11 cellular contexts compared by ENCODE assay signal in the genomic region with DNA sequence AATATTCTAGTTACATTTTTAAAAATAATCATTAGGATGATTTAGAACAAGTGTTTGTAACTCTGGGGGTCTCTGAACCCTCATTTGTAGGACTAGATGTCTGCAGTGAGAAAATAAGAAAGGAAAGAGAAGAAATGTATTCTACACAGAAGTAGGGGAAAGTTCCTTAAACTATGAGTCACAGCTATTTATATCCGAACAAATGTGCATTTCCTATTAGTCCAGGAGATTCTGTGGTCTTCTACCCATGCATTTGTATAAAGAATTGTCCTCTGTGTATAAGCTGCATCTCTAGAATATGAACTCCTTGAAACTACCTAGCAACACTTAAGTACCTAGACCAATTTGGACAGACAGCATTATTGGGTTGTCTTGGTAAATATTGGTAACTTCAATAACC. TPM values are rescaled to one million over a fixed set of nuclear protein-coding genes. Genes with fewer than 3 reads are reported as not detected.
DNase-seq lines count a peak whose midpoint lies in the region; ATAC-seq and TF ChIP-seq lines count a peak whose summit lies in the region.
"Had no signal": no experiment of that assay in that cellular context is flagged by ENCODE, and none has a peak within 500 bp of the region (broad histone marks: within the 10 kb centered on the region; RNA-seq: fewer than 3 reads in every experiment).

No MANE protein-coding gene starts in this region.

- no peaks in the 10 kb centered on the region for H4K20me1 ChIP-seq in HCT116 (ENCODE audit: insufficient read depth)

- H3K4me3 Mint-ChIP-seq in stimulated activated naive B cell treated with anti-CD40 and anti-IgM and Interleukin-4, amounts not matched to agents 10 μg/mL and 1 μg/mL and 100 μg/mL, for 72 hours, result no peak overlapping the region
- H3K4me3 Mint-ChIP-seq: activated naive CD4-positive, alpha-beta T cell treated with anti-CD3 and anti-CD28 coated beads, Interleukin-2, amount 50 U/mL, for 24 hours had no signal

- H3K79me2 ChIP-seq in HCT116 (ENCODE audit: insufficient read depth, low read length), result no peaks in the 10 kb centered on the region

- H3K27ac ChIP-seq in AG04450 (ENCODE audit: low read depth, low read length) (no peak overlapping the region), HCT116 (ENCODE audit: low read depth, low read length) (no peak overlapping the region), gastroesophageal sphincter (no peak overlapping the region)

- peaks cover 0 to 8% of the 10 kb centered on the region in 2 experiments; a peak in 2 of 4 replicates for H3K4me1 ChIP-seq in HCT116 (ENCODE audit: control insufficient read depth in 1 of 2, insufficient read depth in 2 of 2, low read length in 2 of 2)
- peaks cover 35% of the 10 kb centered on the region for H3K4me1 ChIP-seq in adipocyte (ENCODE audit: control insufficient read depth, insufficient read depth, low read length)
- no peaks in the 10 kb centered on the region for H3K4me1 ChIP-seq in gastroesophageal sphincter
- H3K4me1 ChIP-seq: BE2C had no signal

- no peak for TF ChIP-seq RAD21 in HCT116 (IDR thresholded peaks at IDR 0.05; ENCODE audit: low read depth)

- no peak for TF ChIP-seq POLR2A in HCT116 (IDR thresholded peaks at IDR 0.05; ENCODE audit: borderline replicate concordance, extremely low read depth, insufficient read depth, insufficient read length)
- no peak for TF ChIP-seq POLR2A in gastroesophageal sphincter (IDR thresholded peaks at IDR 0.05)

- H3K27ac Mint-ChIP-seq in stimulated activated naive B cell treated with anti-CD40 and anti-IgM and Interleukin-4, amounts not matched to agents 10 μg/mL and 1 μg/mL and 100 μg/mL, for 72 hours, result no peak overlapping the region
- H3K27ac Mint-ChIP-seq: activated naive CD4-positive, alpha-beta T cell treated with anti-CD3 and anti-CD28 coated beads, Interleukin-2, amount 50 U/mL, for 24 hours had no signal

- no TSS peak for BruUV-seq in HCT116 (replicated peaks; lab: Mats Ljungman, UMichigan)

- H3K4me3 ChIP-seq in AG04450 (ENCODE audit: low read depth, low read length) (no peak overlapping the region), HCT116 (replicated peaks in 1 of 2; ENCODE audit: low read depth in 1 of 2, low read length in 2 of 2) (no peak overlapping the region), adipocyte (ENCODE audit: low read length) (peak overlapping the region; percentile 63), gastroesophageal sphincter (no peak overlapping the region)

- no peaks in the 10 kb centered on the region for H3K27me3 ChIP-seq in AG04450 (ENCODE audit: control insufficient read depth, insufficient read depth, low read length)
- no peaks in the 10 kb centered on the region for H3K27me3 ChIP-seq in HCT116 (ENCODE audit: insufficient read depth, low read length)
- H3K27me3 ChIP-seq in adipocyte (replicated peaks; ENCODE audit: control insufficient read depth, insufficient read depth, low read length), result no peaks in the 10 kb centered on the region
- H3K27me3 ChIP-seq in gastroesophageal sphincter, result no peaks in the 10 kb centered on the region
- H3K27me3 ChIP-seq: BE2C had no signal

- no peaks in the 10 kb centered on the region for H3K27me3 Mint-ChIP-seq in stimulated activated naive B cell treated with anti-CD40 and anti-IgM and Interleukin-4, amounts not matched to agents 10 μg/mL and 1 μg/mL and 100 μg/mL, for 72 hours
- H3K27me3 Mint-ChIP-seq: activated naive CD4-positive, alpha-beta T cell treated with anti-CD3 and anti-CD28 coated beads, Interleukin-2, amount 50 U/mL, for 24 hours had no signal

- H2AFZ ChIP-seq in HCT116 (ENCODE audit: low read depth, low read length, poor library complexity, severe bottlenecking), result peak overlapping the region; percentile 31

- POLR2A ChIA-PET in AG04450 (lab: Yijun Ruan, JAX) (no interaction called here), HCT116 (lab: Charles Lee) (no interaction called here)

- no peak for TF ChIP-seq EP300 in gastroesophageal sphincter (IDR thresholded peaks at IDR 0.05)

- TF ChIP-seq CTCF in AG04450 (IDR thresholded peaks at IDR 0.05; ENCODE audit: low read depth, low read length) (no peak), HCT116 (IDR thresholded peaks at IDR 0.05 in 2 of 3, conservative IDR thresholded peaks at IDR 0.05 in 1 of 3; ENCODE audit: borderline replicate concordance in 1 of 3, insufficient read depth in 1 of 3, low read depth in 2 of 3, low read length in 2 of 3) (no peak), gastroesophageal sphincter (IDR thresholded peaks at IDR 0.05) (no peak)

- peak overlapping the region; percentile 33; the same call in 1 of the 2 replicates for H3K4me2 ChIP-seq in HCT116 (ENCODE audit: low read length)

- DNase-seq in AG04450 (ENCODE audit: low read depth, low spot score) (peak; percentile 45), HCT116 (ENCODE audit: low read depth, low spot score) (no peak), adipocyte (ENCODE audit: low read depth) (peak; percentile 55), foreskin melanocyte (peak; percentile 52)
- DNase-seq in stimulated activated naive B cell treated with anti-CD40 and anti-IgM and Interleukin-4, amounts not matched to agents 10 μg/mL and 1 μg/mL and 100 μg/mL, for 72 hours, result no peak
- DNase-seq: BE2C, NCI-H1930 had no signal

- no peak overlapping the region for H3K9ac ChIP-seq in HCT116 (ENCODE audit: low read length)
- H3K9ac ChIP-seq in adipocyte (ENCODE audit: low read length), result peak overlapping the region; percentile 50

- H3K4me1 Mint-ChIP-seq in stimulated activated naive B cell treated with anti-CD40 and anti-IgM and Interleukin-4, amounts not matched to agents 10 μg/mL and 1 μg/mL and 100 μg/mL, for 72 hours, result peaks cover 0 to 16% of the 10 kb centered on the region in 2 donors
- H3K4me1 Mint-ChIP-seq: activated naive CD4-positive, alpha-beta T cell treated with anti-CD3 and anti-CD28 coated beads, Interleukin-2, amount 50 U/mL, for 24 hours had no signal

- peaks cover 0 to 6% of the 10 kb centered on the region in 2 donors for H3K9me3 Mint-ChIP-seq in stimulated activated naive B cell treated with anti-CD40 and anti-IgM and Interleukin-4, amounts not matched to agents 10 μg/mL and 1 μg/mL and 100 μg/mL, for 72 hours

- CTCF ChIA-PET in AG04450 (lab: Charles Lee) (interaction anchor here (0.7 to 1.4 kb wide), 2 partner anchors 194 to 847 kb away, joined by 3 read pairs; no protein-coding TSS in a partner anchor), HCT116 (lab: Charles Lee) (no interaction called here)

- no peaks in the 10 kb centered on the region for H3K9me2 ChIP-seq in HCT116 (ENCODE audit: insufficient read depth)

- RAD21 ChIA-PET in HCT116 (lab: Charles Lee; ENCODE audit: low non-redundant PET in 1 of 2, low total read pairs in 2 of 2, uncharacterized antibody in 2 of 2, unreplicated experiment in 2 of 2), result no interaction called here

- 33 to 44% methylated on average over 1 of the region's 1 CpG for WGBS in gastroesophageal sphincter (ENCODE audit: low coverage in 1 of 2), 2 donors

- H3K36me3 ChIP-seq in HCT116 (ENCODE audit: control insufficient read depth in 1 of 2, insufficient read depth in 2 of 2, low read length in 2 of 2), result no peaks in the 10 kb centered on the region
- no peaks in the 10 kb centered on the region for H3K36me3 ChIP-seq in adipocyte (ENCODE audit: control insufficient read depth, insufficient read depth, low read length, severe bottlenecking)
- H3K36me3 ChIP-seq in gastroesophageal sphincter, result no peaks in the 10 kb centered on the region
- H3K36me3 ChIP-seq: BE2C had no signal

- no peak for ATAC-seq in HCT116
- ATAC-seq in gastroesophageal sphincter, result no peak
- ATAC-seq in GM21529 (IDR thresholded peaks at IDR 0.05; ENCODE audit: unreplicated experiment), result no peak
- ATAC-seq in HG03565 (IDR thresholded peaks at IDR 0.05; ENCODE audit: unreplicated experiment), result no peak
- ATAC-seq in stimulated activated naive B cell treated with anti-CD40 and anti-IgM and Interleukin-4, amounts not matched to agents 10 μg/mL and 1 μg/mL and 100 μg/mL, for 72 hours (replicated peaks), result no peak

- intact Hi-C loops in HCT116 (cut with micrococcal nuclease), result no loop called here

- no peaks in the 10 kb centered on the region for H3K36me3 Mint-ChIP-seq in stimulated activated naive B cell treated with anti-CD40 and anti-IgM and Interleukin-4, amounts not matched to agents 10 μg/mL and 1 μg/mL and 100 μg/mL, for 72 hours
- H3K36me3 Mint-ChIP-seq: activated naive CD4-positive, alpha-beta T cell treated with anti-CD3 and anti-CD28 coated beads, Interleukin-2, amount 50 U/mL, for 24 hours had no signal

- H3K9me3 ChIP-seq in AG04450 (ENCODE audit: control insufficient read depth, insufficient read depth, low read length) (no peaks in the 10 kb centered on the region), HCT116 (ENCODE audit: control insufficient read depth in 1 of 2, insufficient read depth in 1 of 2, low read depth in 1 of 2, low read length in 2 of 2) (no peaks in the 10 kb centered on the region), adipocyte (ENCODE audit: control insufficient read depth, low read length) (peaks cover 12% of the 10 kb centered on the region), gastroesophageal sphincter (peaks cover 0 to 13% (median 0%) of the 10 kb centered on the region in 3 donors)
- H3K9me3 ChIP-seq: BE2C had no signal

TF ChIP-seq in HCT116, 20 proteins besides CTCF, POLR2A, EP300 and RAD21 (continues in another document):
- TF ChIP-seq CBX3 (IDR thresholded peaks at IDR 0.05; ENCODE audit: low read depth), result no peak
- TF ChIP-seq MAX (IDR thresholded peaks at IDR 0.05), result no peak
- no peak for TF ChIP-seq ZNF274 (IDR thresholded peaks at IDR 0.05; ENCODE audit: low read depth, low read length)
- TF ChIP-seq SIN3A (IDR thresholded peaks at IDR 0.05; ENCODE audit: low read depth), result no peak
- TF ChIP-seq ATF3 (IDR thresholded peaks at IDR 0.05), result no peak
- TF ChIP-seq POLR2AphosphoS5 (IDR thresholded peaks at IDR 0.05; ENCODE audit: low read depth, low read length), result no peak
- TF ChIP-seq ELF1 (IDR thresholded peaks at IDR 0.05; ENCODE audit: borderline replicate concordance, low read depth), result no peak
- no peak for TF ChIP-seq CEBPB (IDR thresholded peaks at IDR 0.05; ENCODE audit: low read depth)

RNA-seq across cellular contexts. Expression of gene CD36, which starts 15.9 kb away (rescaled TPM):
- 0.29 and 0.51 TPM in 2 replicates for polyA plus RNA-seq in AG04450 (2011; rRNA removed)
- 0.09 and 0.39 TPM in 2 replicates for polyA minus RNA-seq in AG04450 (2011; rRNA and poly(A)+ RNA removed)
- 0.32 TPM for total RNA-seq in HCT116 (2021; ENCODE audit: unreplicated experiment)
- polyA plus RNA-seq in HCT116 (2012), result 0.07 TPM in 1 of 2 replicates, not detected in the other
- total RNA-seq in gastroesophageal sphincter, result 100 to 1,000 TPM in 1 of 4 donors, 10 to 100 TPM in 3; 52.9 to 284 (median 81.2) TPM

Comparison
In these comparisons a context has a peak if more than half of its experiments do, and no peak if none do; other contexts are left out.
1. DNase-seq: peak in AG04450 (single experiment), adipocyte (single experiment) and foreskin melanocyte (single experiment); none in HCT116 (single experiment) and stimulated activated naive B cell treated with anti-CD40 and anti-IgM and Interleukin-4, amounts not matched to agents 10 μg/mL and 1 μg/mL and 100 μg/mL, for 72 hours (single experiment).
2. RNA of gene CD36, which starts 15.9 kb away (total RNA-seq): 52.9 to 284 TPM in gastroesophageal sphincter; 0.32 TPM in HCT116 (single experiment); every median in the first group is over 10 times any median in the second.